Comparison of ENCODE assay signal across 8 cellular contexts in genomic region chr9:129143031-129143441, GRCh38. TPM values are rescaled to one million over a fixed set of nuclear protein-coding genes. Genes with fewer than 3 reads are reported as not detected.
DNase-seq lines count a peak whose midpoint lies in the region; ATAC-seq and TF ChIP-seq lines count a peak whose summit lies in the region.

No MANE protein-coding gene starts in this region.

- H3K9me3 ChIP-seq in DOHH2 (ENCODE audit: control insufficient read depth, insufficient read depth, low read length) (no peaks in the 10 kb centered on the region), adipocyte (ENCODE audit: control insufficient read depth, low read length) (no peaks in the 10 kb centered on the region), heart left ventricle (no peaks in the 10 kb centered on the region), prostate gland (no peaks in the 10 kb centered on the region), upper lobe of left lung (no peaks in the 10 kb centered on the region)

- H3K36me3 ChIP-seq in DOHH2 (ENCODE audit: control insufficient read depth, low read length) (peaks cover 34% of the 10 kb centered on the region), adipocyte (ENCODE audit: control insufficient read depth, insufficient read depth, low read length, severe bottlenecking) (peaks cover 12% of the 10 kb centered on the region), heart left ventricle (peaks cover 0 to 31% (median 2%) of the 10 kb centered on the region in 9 donors), prostate gland (peaks cover 0 to 6% of the 10 kb centered on the region in 2 donors), upper lobe of left lung (peaks cover 0 to 18% (median 10%) of the 10 kb centered on the region in 4 donors)

- TF ChIP-seq CTCF in DOHH2 (IDR thresholded peaks at IDR 0.05; ENCODE audit: low read depth, low read length, poor library complexity, severe bottlenecking) (peak; percentile 99), heart left ventricle (IDR thresholded peaks at IDR 0.05) (peak; percentile 82 to 97 (median 88)), prostate gland (IDR thresholded peaks at IDR 0.05) (peak; percentile 77 to 88 (median 82)), upper lobe of left lung (IDR thresholded peaks at IDR 0.05) (peak; percentile 70 to 89 (median 82))

- H3K9me2 ChIP-seq in DOHH2 (replicated peaks; ENCODE audit: control insufficient read depth, low read length): no peaks in the 10 kb centered on the region

- TF ChIP-seq POLR2A in heart left ventricle (IDR thresholded peaks at IDR 0.05): no peak
- TF ChIP-seq POLR2A in prostate gland (IDR thresholded peaks at IDR 0.05): peak; percentile 66
- no peak for TF ChIP-seq POLR2A in upper lobe of left lung (IDR thresholded peaks at IDR 0.05)

- peaks cover 14% of the 10 kb centered on the region for H3K79me2 ChIP-seq in DOHH2 (ENCODE audit: control insufficient read depth, low read length)

- H3F3A ChIP-seq in DOHH2 (ENCODE audit: control insufficient read depth, insufficient read depth): peaks cover 14% of the 10 kb centered on the region

- H3K4me3 ChIP-seq in DOHH2 (ENCODE audit: low read length): peak overlapping the region; percentile 49
- H3K4me3 ChIP-seq in adipocyte (ENCODE audit: low read length): peak overlapping the region; percentile 52
- peak overlapping the region in 10 of 12 donors; percentile 10 to 69 (median 45) for H3K4me3 ChIP-seq in heart left ventricle
- no peak overlapping the region for H3K4me3 ChIP-seq in prostate gland
- peak overlapping the region in 1 of 4 donors; percentile 16 for H3K4me3 ChIP-seq in upper lobe of left lung

- WGBS in heart left ventricle, 4 donors: 3 to 9% (median 6%) methylated on average over 2 of the region's 2 CpGs
- WGBS in prostate gland: 22% methylated on average over 2 of the region's 2 CpGs
- 0 to 23% methylated on average over 1 to 2 of the region's 2 CpGs for WGBS in upper lobe of left lung, 2 donors

- H3K4me2 ChIP-seq in DOHH2 (ENCODE audit: low read length): peak overlapping the region; percentile 78

- intact Hi-C loops in heart left ventricle (cut with DNase I) (loop anchor here in 6 of 10 donors (1.0 to 5.0 kb wide), 4 partner anchors 31 to 354 kb away; partner anchors contain the start of gene IER5L (in 1 of the 6)), prostate gland (cut with DNase I) (loop anchor here (5.0 kb wide), 1 partner anchor 354 kb away; no protein-coding TSS in a partner anchor)

- no peak for TF ChIP-seq EP300 in upper lobe of left lung (IDR thresholded peaks at IDR 0.05)

- H3K27ac ChIP-seq in DOHH2 (ENCODE audit: low read depth, low read length): peak overlapping the region; percentile 99
- peak overlapping the region; percentile 99 to 100 (median 100) for H3K27ac ChIP-seq in heart left ventricle
- H3K27ac ChIP-seq in prostate gland: peak overlapping the region; percentile 99
- H3K27ac ChIP-seq in upper lobe of left lung: peak overlapping the region; percentile 96 to 99 (median 98)

- H3K9ac ChIP-seq in adipocyte (ENCODE audit: low read length): peak overlapping the region; percentile 99

- H3K27me3 ChIP-seq in DOHH2 (ENCODE audit: control insufficient read depth, low read length): no peaks in the 10 kb centered on the region
- H3K27me3 ChIP-seq in adipocyte (replicated peaks; ENCODE audit: control insufficient read depth, insufficient read depth, low read length): no peaks in the 10 kb centered on the region
- no peaks in the 10 kb centered on the region for H3K27me3 ChIP-seq in heart left ventricle
- no peaks in the 10 kb centered on the region for H3K27me3 ChIP-seq in prostate gland (replicated peaks; ENCODE audit: insufficient read depth)
- no peaks in the 10 kb centered on the region for H3K27me3 ChIP-seq in upper lobe of left lung

- ATAC-seq in heart left ventricle (peak; percentile 24 to 40 (median 34)), upper lobe of left lung (ENCODE audit: low FRiP score in 2 of 2) (peak; percentile 35 to 63), HG02588 (IDR thresholded peaks at IDR 0.05; ENCODE audit: unreplicated experiment) (no peak)

- DNase-seq in LHCN-M2 (ENCODE audit: low read depth) (peak; percentile 87), SW 1271 (lab: John Stamatoyannopoulos, UW) (peak; percentile 56 to 85), adipocyte (ENCODE audit: low read depth) (peak; percentile 93), heart left ventricle (peak; percentile 92 to 94 (median 92)), prostate gland (ENCODE audit: low spot score) (peak; percentile 85), upper lobe of left lung (peak; percentile 84 to 88)

- H4K20me1 ChIP-seq in DOHH2 (ENCODE audit: control insufficient read depth, insufficient read depth, low read depth, low read length): no peaks in the 10 kb centered on the region

- H3K4me1 ChIP-seq in DOHH2 (ENCODE audit: control insufficient read depth, low read length) (peaks cover 50% of the 10 kb centered on the region), adipocyte (ENCODE audit: control insufficient read depth, insufficient read depth, low read length) (peaks cover 81% of the 10 kb centered on the region), heart left ventricle (peaks cover 25 to 98% (median 94%) of the 10 kb centered on the region in 12 donors), prostate gland (replicated peaks) (peaks cover 53% of the 10 kb centered on the region), upper lobe of left lung (peaks cover 82 to 94% (median 87%) of the 10 kb centered on the region in 4 donors)

RNA-seq across cellular contexts. Expression of gene PTPA, which starts 31.8 kb away (rescaled TPM):
- total RNA-seq in LHCN-M2 (2014; rRNA removed): 113 and 122 TPM in 2 replicates
- polyA plus RNA-seq in LHCN-M2 (2012): 113 TPM
- total RNA-seq in heart left ventricle: 100 to 1,000 TPM in 8 of 9 donors, 10 to 100 TPM in 1; 96.0 to 212 (median 172) TPM
- polyA plus RNA-seq in heart left ventricle: 100 to 1,000 TPM; 129 to 211 TPM
- 100 to 1,000 TPM; 165 to 173 TPM for total RNA-seq in prostate gland
- 100 to 1,000 TPM in 2 of 6 donors, 10 to 100 TPM in 4; 48.2 to 130 (median 67.2) TPM for total RNA-seq in upper lobe of left lung

RNA-seq across cellular contexts. Expression of gene CRAT, which starts 32.4 kb away (rescaled TPM):
- total RNA-seq in LHCN-M2 (2014; rRNA removed): 41.9 and 47.9 TPM in 2 replicates
- polyA plus RNA-seq in LHCN-M2 (2012): 43.1 TPM
- total RNA-seq in heart left ventricle: 100 to 1,000 TPM in 2 of 9 donors, 10 to 100 TPM in 7; 50.8 to 126 (median 68.2) TPM
- polyA plus RNA-seq in heart left ventricle: 10 to 100 TPM; 37.0 to 64.7 TPM
- 10 to 100 TPM; 59.8 to 98.3 TPM for total RNA-seq in prostate gland
- 10 to 100 TPM; 18.5 to 34.3 (median 26.0) TPM for total RNA-seq in upper lobe of left lung

RNA-seq across cellular contexts. Expression of gene IER5L, which starts 35.0 kb away (rescaled TPM):
- 10.7 and 12.5 TPM in 2 replicates for total RNA-seq in LHCN-M2 (2014; rRNA removed)
- polyA plus RNA-seq in LHCN-M2 (2012): 5.1 TPM
- total RNA-seq in heart left ventricle: 10 to 100 TPM in 3 of 9 donors, 1 to 10 TPM in 6; 4.1 to 18.4 (median 5.5) TPM
- 1 to 10 TPM; 2.8 to 7.3 TPM for polyA plus RNA-seq in heart left ventricle
- 10 to 100 TPM in 1 of 2 donors, 1 to 10 TPM in 1; 7.2 to 30.7 TPM for total RNA-seq in prostate gland
- total RNA-seq in upper lobe of left lung: 10 to 100 TPM in 3 of 6 donors, 1 to 10 TPM in 3; 3.7 to 17.0 (median 10.3) TPM

Comparison
In these comparisons a context has a peak if more than half of its experiments do, and no peak if none do; other contexts are left out.
1. H3K4me3 ChIP-seq: peak in DOHH2 (single experiment), adipocyte (single experiment) and heart left ventricle (10 of 12); none in prostate gland (0 of 2).
2. Peak in every context shown above with its lines, with median percentiles within 50 percentile points of each other: H3K27ac ChIP-seq, CTCF ChIP-seq and DNase-seq.